In the genomic region with DNA sequence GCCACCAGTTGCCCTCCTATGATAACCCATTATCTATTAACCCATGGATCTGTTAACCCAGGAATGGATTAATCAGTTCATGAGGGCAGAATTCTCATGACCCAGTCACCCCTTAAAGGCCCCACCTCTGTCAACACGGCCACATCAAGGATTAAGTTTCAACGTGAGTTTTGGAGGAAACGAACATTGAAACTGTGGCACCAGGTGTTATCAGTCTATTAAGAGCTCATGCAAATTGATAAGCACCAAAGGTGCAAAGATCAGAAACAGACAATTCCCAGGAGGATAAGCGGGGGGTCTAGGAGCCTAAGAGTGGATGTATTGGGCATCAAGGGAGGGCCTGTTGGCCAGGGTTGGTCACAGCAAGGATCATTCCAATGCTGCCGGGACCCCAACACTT, we compare ENCODE assay signal across 26 cellular contexts. TPM values are rescaled to one million over a fixed set of nuclear protein-coding genes. Genes with fewer than 3 reads are reported as not detected.
DNase-seq lines count a peak whose midpoint lies in the region; ATAC-seq, FAIRE-seq and TF ChIP-seq lines count a peak whose summit lies in the region.
"Had no signal": no experiment of that assay in that cellular context is flagged by ENCODE, and none has a peak within 500 bp of the region (broad histone marks: within the 10 kb centered on the region; RNA-seq: fewer than 3 reads in every experiment).

No MANE protein-coding gene starts in this region.

- H3K4ac ChIP-seq in mesendoderm (ENCODE audit: low read depth, low read length): no peak overlapping the region

- H3K9me1 ChIP-seq in K562 (ENCODE audit: control insufficient read depth, insufficient read depth, low read length): no peaks in the 10 kb centered on the region

- TF ChIP-seq CTCF in K562 (IDR thresholded peaks at IDR 0.05 in 2 of 3, conservative IDR thresholded peaks at IDR 0.05 in 1 of 3; ENCODE audit: insufficient read depth in 2 of 3, low read depth in 1 of 3, low read length in 3 of 3): no peak

- H3K9ac ChIP-seq in K562 (ENCODE audit: insufficient read depth in 1 of 2, low read depth in 2 of 2, low read length in 2 of 2) (no peak overlapping the region; a peak in 2 of 4 replicates), mesendoderm (ENCODE audit: low read length) (no peak overlapping the region)
- H3K9ac ChIP-seq: BLaER1 treated with 17β-estradiol and CSF1 and Interleukin-3, amounts not matched to agents 10 nM and 100 nM had no signal

- no peak overlapping the region for H2BK15ac ChIP-seq in mesendoderm (replicated peaks; ENCODE audit: low read depth)

- intact Hi-C loops in K562 (cut with micrococcal nuclease): no loop called here

- H4K20me1 ChIP-seq in K562 (replicated peaks; ENCODE audit: control insufficient read depth, insufficient read depth, low read length): no peaks in the 10 kb centered on the region
- H4K20me1 ChIP-seq: BLaER1 treated with 17β-estradiol and CSF1 and Interleukin-3, amounts not matched to agents 10 nM and 100 nM had no signal

- H3K79me2 ChIP-seq in K562 (ENCODE audit: control insufficient read depth, insufficient read depth, low read length) (no peaks in the 10 kb centered on the region), mesendoderm (ENCODE audit: control insufficient read depth, insufficient read depth, low read length) (no peaks in the 10 kb centered on the region)

- no peak overlapping the region for H3K27ac ChIP-seq in K562 (ENCODE audit: extremely low read depth, low read depth, low read length)
- H3K27ac ChIP-seq in mesendoderm (ENCODE audit: low read depth, low read length): no peak overlapping the region
- no peak overlapping the region for H3K27ac ChIP-seq in small intestine (ENCODE audit: low read depth in 1 of 2, low read length in 1 of 2)
- H3K27ac ChIP-seq: A549; BLaER1 treated with 17β-estradiol and CSF1 and Interleukin-3, amounts not matched to agents 10 nM and 100 nM had no signal

- FAIRE-seq in K562 (lab: Jason Lieb, UNC) (no peak), small intestine (lab: Jason Lieb, UNC) (no peak), HTR-8/SVneo (lab: Jason Lieb, UNC) (no peak)
- FAIRE-seq: A549, GM12891, GM18507, H54 had no signal

- no TSS peak for BruUV-seq in K562 (replicated peaks; lab: Mats Ljungman, UMichigan)

- WGBS in K562 (ENCODE audit: insufficient coverage, low coverage, missing lambda C conversion rate): 51% methylated on average over 5 of the region's 5 CpGs
- no CpG with 5 or more reads among the region's 5 CpGs for WGBS in mesendoderm (ENCODE audit: extremely low coverage, insufficient coverage, low lambda C conversion rate)
- WGBS in small intestine, 3 donors: 17 to 64% (median 29%) methylated on average over 5 of the region's 5 CpGs

- H4K5ac ChIP-seq in mesendoderm (ENCODE audit: low read length): no peak overlapping the region

- no peak overlapping the region for H4K8ac ChIP-seq in mesendoderm (ENCODE audit: low read depth, low read length)

- no peaks in the 10 kb centered on the region for H3K79me1 ChIP-seq in mesendoderm (ENCODE audit: low read length)

- no peak overlapping the region for H3K18ac ChIP-seq in mesendoderm (ENCODE audit: low read length)

- no peak overlapping the region for H3K23ac ChIP-seq in mesendoderm (ENCODE audit: low read length)

- H3K4me2 ChIP-seq in K562 (ENCODE audit: insufficient read depth, low read length) (no peak overlapping the region), mesendoderm (ENCODE audit: low read length) (no peak overlapping the region)
- H3K4me2 ChIP-seq: A549; BLaER1 treated with 17β-estradiol and CSF1 and Interleukin-3, amounts not matched to agents 10 nM and 100 nM; GM23338 had no signal

- DNase-seq in NCI-H526 (lab: John Stamatoyannopoulos, UW) (peak; percentile 67 to 69), K562 (ENCODE audit: extremely low read depth in 1 of 4, low spot score in 3 of 4) (no peak), mesendoderm (peak; percentile 66), small intestine (peak; percentile 90), HTR-8/SVneo (ENCODE audit: insufficient read length, low spot score) (no peak)
- DNase-seq: 8988T; ACHN; AML-193; BE2C; CD4-positive, alpha-beta T cell; CD8-positive, alpha-beta memory T cell; DMS53; DMS79 treated with DMSO at 0.1 percent for 48 hours; GF-D8; HFFc6 had no signal

- H3K9me3 ChIP-seq in K562 (replicated peaks; ENCODE audit: control insufficient read depth, insufficient read depth, low read depth, low read length): no peaks in the 10 kb centered on the region
- no peaks in the 10 kb centered on the region for H3K9me3 ChIP-seq in small intestine (ENCODE audit: control insufficient read depth, low read depth)
- H3K9me3 ChIP-seq: A549; BE2C; BLaER1 treated with 17β-estradiol and CSF1 and Interleukin-3, amounts not matched to agents 10 nM and 100 nM; HAP-1 had no signal

- H2BK5ac ChIP-seq in mesendoderm (ENCODE audit: low read length): no peak overlapping the region

- POLR2A ChIA-PET in K562 (lab: Yijun Ruan, JAX): interaction anchor here (0.7 kb wide), 1 partner anchor 8 kb away, joined by 3 read pairs; no protein-coding TSS in a partner anchor

- no peak for ATAC-seq in K562
- no peak for ATAC-seq in GM21717 (IDR thresholded peaks at IDR 0.05; ENCODE audit: unreplicated experiment)
- ATAC-seq in GM19452 (IDR thresholded peaks at IDR 0.05; ENCODE audit: unreplicated experiment): no peak
- ATAC-seq: A549, GM23338 had no signal

- no peak for TF ChIP-seq RAD21 in K562 (CRISPR knock-in tag; conservative IDR thresholded peaks at IDR 0.05 in 1 of 2, IDR thresholded peaks at IDR 0.05 in 1 of 2)

- H3K4me1 ChIP-seq in K562 (replicated peaks in 1 of 2; ENCODE audit: control insufficient read depth in 2 of 2, insufficient read depth in 2 of 2, low read length in 2 of 2) (peaks cover 12 to 32% of the 10 kb centered on the region in 2 experiments; a peak in 4 of 5 replicates), mesendoderm (ENCODE audit: control insufficient read depth, low read depth, low read length) (peaks cover 2% of the 10 kb centered on the region), small intestine (ENCODE audit: control insufficient read depth in 2 of 2, insufficient read depth in 1 of 2, low read depth in 1 of 2, low read length in 1 of 2) (peaks cover 1 to 4% of the 10 kb centered on the region in 2 donors)
- H3K4me1 ChIP-seq: A549, BE2C, HAP-1 had no signal

- H3K27me3 ChIP-seq in K562 (ENCODE audit: control insufficient read depth in 2 of 2, insufficient read depth in 2 of 2, low read length in 2 of 2): no peaks in the 10 kb centered on the region
- no peaks in the 10 kb centered on the region for H3K27me3 ChIP-seq in mesendoderm (ENCODE audit: insufficient read depth, low read length, poor library complexity)
- H3K27me3 ChIP-seq in small intestine (ENCODE audit: control insufficient read depth in 2 of 2, insufficient read depth in 2 of 2, low read length in 2 of 2): no peaks in the 10 kb centered on the region
- H3K27me3 ChIP-seq: BE2C; BLaER1 treated with 17β-estradiol and CSF1 and Interleukin-3, amounts not matched to agents 10 nM and 100 nM had no signal

- no peak for TF ChIP-seq POLR2A in K562 (conservative IDR thresholded peaks at IDR 0.05)

- H2AFZ ChIP-seq in K562 (ENCODE audit: low read depth, low read length): no peak overlapping the region
- H2AFZ ChIP-seq: GM23338 had no signal

- CTCF ChIA-PET in K562 (lab: Yijun Ruan, JAX; ENCODE audit: low intra/inter-chr PET ratio): no interaction called here

- in situ Hi-C loops in K562 (cut with MboI): no loop called here

- no peak overlapping the region for H2BK120ac ChIP-seq in mesendoderm (ENCODE audit: low read depth, low read length)

- TF ChIP-seq EP300 in K562 (IDR thresholded peaks at IDR 0.05; ENCODE audit: low read length): no peak

- H3K36me3 ChIP-seq in K562 (ENCODE audit: control insufficient read depth, insufficient read depth, low read length) (no peaks in the 10 kb centered on the region), mesendoderm (ENCODE audit: control insufficient read depth, insufficient read depth, low read length) (no peaks in the 10 kb centered on the region), small intestine (ENCODE audit: control insufficient read depth in 2 of 2, insufficient read depth in 2 of 2, low read length in 2 of 2) (no peaks in the 10 kb centered on the region)
- H3K36me3 ChIP-seq: BE2C; BLaER1 treated with 17β-estradiol and CSF1 and Interleukin-3, amounts not matched to agents 10 nM and 100 nM; HAP-1 had no signal

- H3K4me3 ChIP-seq in K562: no peak overlapping the region
- H3K4me3 ChIP-seq in mesendoderm (ENCODE audit: low read length): no peak overlapping the region
- no peak overlapping the region for H3K4me3 ChIP-seq in small intestine (ENCODE audit: low read depth in 1 of 2, low read length in 2 of 2)
- H3K4me3 ChIP-seq: A549; BLaER1 treated with 17β-estradiol and CSF1 and Interleukin-3, amounts not matched to agents 10 nM and 100 nM; GM23338; HAP-1 had no signal

- H3K56ac ChIP-seq in mesendoderm (ENCODE audit: low read length): no peak overlapping the region

- no peak overlapping the region for H2AK5ac ChIP-seq in mesendoderm (ENCODE audit: low read length)

RNA-seq across cellular contexts. Expression of a gene that starts 19.9 kb away (rescaled TPM):
- total RNA-seq in K562 (2011; cell fraction: chromatin; rRNA removed; ENCODE audit: low replicate concordance): 48.2 and 63.0 TPM in 2 replicates
- total RNA-seq in K562 (2011; cell fraction: nucleolus; rRNA removed): 28.7 and 31.5 TPM in 2 replicates
- 37.9 and 41.0 TPM in 2 replicates for total RNA-seq in K562 (2011; cell fraction: nucleoplasm; rRNA removed)
- 56.5 and 66.5 TPM in 2 replicates for total RNA-seq in K562 (2014; rRNA removed)
- total RNA-seq in K562 (2014; rRNA removed; fragmentation: Illumina TruSeq; extraction: Trizol): 69.8 and 72.7 TPM in 2 replicates
- total RNA-seq in K562 (2015; rRNA removed; fragmentation: Illumina TruSeq; extraction: Trizol): 80.1 and 83.1 TPM in 2 replicates
- total RNA-seq in K562 (2021): 172 and 176 TPM in 2 replicates
- polyA plus RNA-seq in K562 (2011; rRNA removed): 46.9 and 69.2 TPM in 2 replicates
- polyA plus RNA-seq in K562 (2011; cell fraction: cytosol; rRNA removed): 72.8 and 84.8 TPM in 2 replicates
- 34.4 and 37.5 TPM in 2 replicates for polyA plus RNA-seq in K562 (2011; cell fraction: nucleus; rRNA removed)
- polyA plus RNA-seq in K562 (2012): 77.5 and 90.3 TPM in 2 replicates
- polyA plus RNA-seq in K562 (2014; fragmentation: Illumina TruSeq; extraction: Trizol): 149 and 156 TPM in 2 replicates
- polyA plus RNA-seq in K562 (2014; fragmentation: Nextera tagmentation; extraction: Ambion mirVana): 1 to 10 TPM; 4.3 to 6.9 TPM
- 63.7 and 78.3 TPM in 2 replicates for polyA plus RNA-seq in K562 (2014; rRNA removed)
- 45.5 and 80.2 TPM in 2 replicates for polyA minus RNA-seq in K562 (2011; rRNA and poly(A)+ RNA removed)
- 74.4 and 81.5 TPM in 2 replicates for polyA minus RNA-seq in K562 (2011; cell fraction: cytosol; rRNA and poly(A)+ RNA removed)
- 5.4 and 7.9 TPM in 2 replicates for polyA minus RNA-seq in K562 (2011; cell fraction: nucleus; rRNA and poly(A)+ RNA removed)
- 74.8 TPM for polyA plus RNA-seq in mesendoderm (2013, experiment 1 of 2)
- polyA plus RNA-seq in mesendoderm (2013, experiment 2 of 2): 77.1 TPM
- polyA plus RNA-seq in small intestine: 10 to 100 TPM; 14.6 to 34.4 (median 18.3) TPM

RNA-seq across cellular contexts. Expression of a gene that starts 27.2 kb away (rescaled TPM):
- not detected in 2 replicates for total RNA-seq in K562 (2011; cell fraction: chromatin; rRNA removed; ENCODE audit: low replicate concordance)
- not detected in 2 replicates for total RNA-seq in K562 (2011; cell fraction: nucleolus; rRNA removed)
- total RNA-seq in K562 (2011; cell fraction: nucleoplasm; rRNA removed): not detected in 2 replicates
- total RNA-seq in K562 (2014; rRNA removed): not detected in 2 replicates
- total RNA-seq in K562 (2014; rRNA removed; fragmentation: Illumina TruSeq; extraction: Trizol): not detected in 2 replicates
- total RNA-seq in K562 (2015; rRNA removed; fragmentation: Illumina TruSeq; extraction: Trizol): not detected in 2 replicates
- total RNA-seq in K562 (2021): not detected in 2 replicates
- 0.15 TPM in 1 of 2 replicates, not detected in the other for polyA plus RNA-seq in K562 (2011; rRNA removed)
- 0.07 and 0.18 TPM in 2 replicates for polyA plus RNA-seq in K562 (2011; cell fraction: cytosol; rRNA removed)
- polyA plus RNA-seq in K562 (2011; cell fraction: nucleus; rRNA removed): 0.14 TPM in 1 of 2 replicates, not detected in the other
- 0.10 TPM in 1 of 2 replicates, not detected in the other for polyA plus RNA-seq in K562 (2012)
- not detected in 2 replicates for polyA plus RNA-seq in K562 (2014; fragmentation: Illumina TruSeq; extraction: Trizol)
- polyA plus RNA-seq in K562 (2014; fragmentation: Nextera tagmentation; extraction: Ambion mirVana): not detected
- not detected in 2 replicates for polyA plus RNA-seq in K562 (2014; rRNA removed)
- not detected in 2 replicates for polyA minus RNA-seq in K562 (2011; rRNA and poly(A)+ RNA removed)
- not detected in 2 replicates for polyA minus RNA-seq in K562 (2011; cell fraction: cytosol; rRNA and poly(A)+ RNA removed)
- polyA minus RNA-seq in K562 (2011; cell fraction: nucleus; rRNA and poly(A)+ RNA removed): not detected in 2 replicates
- 0.07 TPM for polyA plus RNA-seq in mesendoderm (2013, experiment 1 of 2)
- 0.13 TPM for polyA plus RNA-seq in mesendoderm (2013, experiment 2 of 2)
- 100 to 1,000 TPM; 156 to 585 (median 243) TPM for polyA plus RNA-seq in small intestine
- total RNA-seq: CD4-positive, alpha-beta T cell; CD8-positive, alpha-beta memory T cell; Daoy; HFFc6 had no signal
- polyA plus RNA-seq: A549; CD14-positive monocyte; CD8-positive, alpha-beta memory T cell had no signal

Comparison
In these comparisons a context has a peak if more than half of its experiments do, and no peak if none do; other contexts are left out.
1. DNase-seq: peak in NCI-H526 (2 of 2), mesendoderm (single experiment) and small intestine (single experiment); none in K562 (0 of 4) and HTR-8/SVneo (single experiment).
2. RNA of a gene that starts 27.2 kb away (polyA plus RNA-seq): 156 to 585 TPM in small intestine; 0.07 to 0.18 TPM in K562; every median in the first group is over 100 times any median in the second.